In the genomic region with DNA sequence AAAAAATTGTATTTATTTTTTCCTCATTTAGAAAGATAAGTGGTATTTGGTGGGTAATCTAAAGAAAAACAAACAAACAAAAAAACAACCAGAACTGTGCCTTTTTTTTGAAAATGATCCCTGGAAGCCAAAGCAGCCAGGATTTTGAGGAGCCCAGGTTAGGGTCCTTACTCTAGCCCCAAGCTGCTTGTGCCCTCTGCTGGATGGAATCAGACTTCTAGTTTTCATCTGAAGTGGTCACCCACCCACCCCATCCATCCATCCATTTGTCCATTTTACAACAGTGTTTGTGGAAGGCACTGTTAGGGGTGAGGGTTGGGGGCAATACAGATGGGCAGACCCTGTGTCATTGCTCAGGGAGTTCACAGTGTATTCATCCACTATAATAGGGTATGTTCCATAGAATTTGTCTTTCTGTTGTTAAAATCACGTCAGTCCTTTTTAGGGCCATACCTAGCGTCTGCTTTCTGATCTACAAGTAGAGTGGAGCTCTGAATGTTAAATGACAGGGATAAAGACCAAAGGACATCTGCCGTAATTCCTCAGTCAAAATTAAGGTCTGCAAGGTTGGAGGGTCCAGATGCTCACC, we compare ENCODE assay signal across 9 cellular contexts. TPM values are rescaled to one million over a fixed set of nuclear protein-coding genes. Genes with fewer than 3 reads are reported as not detected.
DNase-seq lines count a peak whose midpoint lies in the region; ATAC-seq lines count a peak whose summit lies in the region.
"Had no signal": no experiment of that assay in that cellular context is flagged by ENCODE, and none has a peak within 500 bp of the region (broad histone marks: within the 10 kb centered on the region; RNA-seq: fewer than 3 reads in every experiment).

No MANE protein-coding gene starts in this region.

- peaks cover 25% of the 10 kb centered on the region for H3K4me1 ChIP-seq in thymus (ENCODE audit: control insufficient read depth, insufficient read depth, low read length)

- peaks cover 9% of the 10 kb centered on the region for H3K36me3 ChIP-seq in thymus (ENCODE audit: control insufficient read depth, insufficient read depth)

- WGBS in thymus: 96% methylated on average over 3 of the region's 3 CpGs

- H3K27ac ChIP-seq in thymus (ENCODE audit: low read depth): peak overlapping the region; percentile 8

- in situ Hi-C loops in SK-MEL-5 (cut with HindIII; ENCODE audit: low pct_unique_long_range_greater_than_20kb, low sequenced_read_pairs): no loop called here

- H3K9me3 ChIP-seq in thymus (ENCODE audit: control insufficient read depth): no peaks in the 10 kb centered on the region

- DNase-seq in SIG-M5 treated with dmso at 0.1 percent for 504 hours (lab: John Stamatoyannopoulos, UW; ENCODE audit: unreplicated experiment) (peak; percentile 27), SIG-M5 (lab: John Stamatoyannopoulos, UW) (no peak), HuH-7 (ENCODE audit: low spot score) (peak; percentile 55), SK-MEL-5 (ENCODE audit: low read depth, low spot score) (peak; percentile 71), fibroblast of the conjunctiva (ENCODE audit: low read depth) (peak; percentile 33), GM19240 (ENCODE audit: insufficient read length, low spot score) (no peak)

- no peaks in the 10 kb centered on the region for H3K27me3 ChIP-seq in thymus (ENCODE audit: control insufficient read depth, insufficient read depth)

- H3K4me3 ChIP-seq in thymus (ENCODE audit: low read length): no peak overlapping the region

- no peak for ATAC-seq in HG02981 (IDR thresholded peaks at IDR 0.05; ENCODE audit: unreplicated experiment)
- ATAC-seq: activated naive CD4-positive, alpha-beta T cell treated with anti-CD3 and anti-CD28 coated beads, Interleukin-2, amount 50 U/mL, for 72 hours had no signal

RNA-seq across cellular contexts. Expression of a gene that starts 3.0 kb away (rescaled TPM):
- 20.4 and 21.5 TPM in 2 replicates for total RNA-seq in SK-MEL-5 (2014; rRNA removed; shearing (Covaris generic))
- polyA plus RNA-seq in SK-MEL-5 (2015; cell fraction: cytosol; rRNA removed): 16.4 and 20.1 TPM in 2 replicates
- 10.6 and 17.8 TPM in 2 replicates for polyA plus RNA-seq in SK-MEL-5 (2015; cell fraction: nucleus; rRNA removed)
- 17.5 TPM for polyA plus RNA-seq in thymus

RNA-seq across cellular contexts. Expression of a gene that starts 3.6 kb away (rescaled TPM):
- 31.2 and 33.1 TPM in 2 replicates for total RNA-seq in SK-MEL-5 (2014; rRNA removed; shearing (Covaris generic))
- 16.1 and 21.9 TPM in 2 replicates for polyA plus RNA-seq in SK-MEL-5 (2015; cell fraction: cytosol; rRNA removed)
- 49.0 and 57.1 TPM in 2 replicates for polyA plus RNA-seq in SK-MEL-5 (2015; cell fraction: nucleus; rRNA removed)
- 39.9 TPM for polyA plus RNA-seq in thymus

RNA-seq across cellular contexts. Expression of a gene that starts 55.1 kb away (rescaled TPM):
- not detected in 2 replicates for total RNA-seq in SK-MEL-5 (2014; rRNA removed; shearing (Covaris generic))
- polyA plus RNA-seq in SK-MEL-5 (2015; cell fraction: cytosol; rRNA removed): not detected in 2 replicates
- polyA plus RNA-seq in SK-MEL-5 (2015; cell fraction: nucleus; rRNA removed): not detected in 2 replicates
- polyA plus RNA-seq in thymus: 0.18 TPM
- total RNA-seq: activated naive CD4-positive, alpha-beta T cell treated with anti-CD3 and anti-CD28 coated beads, Interleukin-2, amount 50 U/mL, for 72 hours had no signal

RNA-seq across cellular contexts. Expression of a gene that starts 59.5 kb away (rescaled TPM):
- total RNA-seq in SK-MEL-5 (2014; rRNA removed; shearing (Covaris generic)): 37.5 and 41.8 TPM in 2 replicates
- polyA plus RNA-seq in SK-MEL-5 (2015; cell fraction: cytosol; rRNA removed): 32.8 and 37.0 TPM in 2 replicates
- polyA plus RNA-seq in SK-MEL-5 (2015; cell fraction: nucleus; rRNA removed): 14.3 and 24.6 TPM in 2 replicates
- polyA plus RNA-seq in thymus: 29.6 TPM

Comparison
In these comparisons a context has a peak if more than half of its experiments do, and no peak if none do; other contexts are left out.
1. DNase-seq: peak in SIG-M5 treated with dmso at 0.1 percent for 504 hours (single experiment), HuH-7 (single experiment), SK-MEL-5 (single experiment) and fibroblast of the conjunctiva (single experiment); none in SIG-M5 (single experiment) and GM19240 (single experiment).